In genomic region chr13:20198781-20199180, GRCh38 we compare ENCODE assay signal across 21 cellular contexts. TPM values are rescaled to one million over a fixed set of nuclear protein-coding genes. Genes with fewer than 3 reads are reported as not detected.
"Had no signal": no experiment of that assay in that cellular context is flagged by ENCODE, and none has a peak within 500 bp of the region (broad histone marks: within the 10 kb centered on the region; RNA-seq: fewer than 3 reads in every experiment).

No MANE protein-coding gene starts in this region.

- DNase-seq: activated CD4-positive, alpha-beta memory T cell treated with anti-CD3 and anti-CD28 coated beads, Interleukin-2, amount 10 ng/mL, durations not matched to agents 7 days and 5 days; activated naive CD4-positive, alpha-beta T cell treated with anti-CD3 and anti-CD28 coated beads, Interleukin-2, amount 50 U/mL, for 16 hours; activated T-cell treated with anti-CD3 and anti-CD28 coated beads, Interleukin-2, amount 50 U/mL, for 24 hours; adrenal gland; central memory CD4-positive, alpha-beta T cell; colonic mucosa; foreskin fibroblast; glutamatergic neuron; naive thymus-derived CD8-positive, alpha-beta T cell; stimulated activated CD4-positive, alpha-beta T cell treated with anti-CD3 and anti-CD28 coated beads, Interleukin-15, amount 100 ng/mL, for 24 hours; stimulated activated CD4-positive, alpha-beta T cell treated with anti-CD3 and anti-CD28 coated beads, Interleukin-4, amount 100 ng/mL, for 1 hour; stimulated activated naive CD4-positive, alpha-beta T cell; T-cell; T-helper 9 cell; tibial artery; uterus; WERI-Rb-1 had no signal

- H3K79me2 ChIP-seq: parathyroid adenoma had no signal

- FAIRE-seq: endometrium had no signal

- H3K9ac ChIP-seq: parathyroid adenoma had no signal

- H3K27me3 ChIP-seq: uterus had no signal

- H2AFZ ChIP-seq: parathyroid adenoma had no signal

- H3K27ac ChIP-seq: adrenal gland, colonic mucosa, esophagus muscularis mucosa, parathyroid adenoma, tibial artery, uterus, WERI-Rb-1 had no signal

- H3K9me3 ChIP-seq: colonic mucosa, uterus had no signal

- H3K36me3 ChIP-seq: adrenal gland, colonic mucosa, esophagus muscularis mucosa, tibial artery, uterus, WERI-Rb-1 had no signal

- H3K4me1 ChIP-seq: parathyroid adenoma, uterus had no signal

- ATAC-seq: naive thymus-derived CD8-positive, alpha-beta T cell; T-cell had no signal

- H3K4me3 ChIP-seq: adrenal gland, colonic mucosa, esophagus muscularis mucosa, tibial artery, uterus had no signal

RNA-seq across cellular contexts. Expression of gene GJB2, which starts 6.0 kb away (rescaled TPM):
- total RNA-seq: naive thymus-derived CD8-positive, alpha-beta T cell; subcutaneous adipose tissue had no signal
- polyA plus RNA-seq: naive thymus-derived CD8-positive, alpha-beta T cell had no signal

RNA-seq across cellular contexts. Expression of gene GJB6, which starts 33.3 kb away (rescaled TPM):
- total RNA-seq: colonic mucosa, esophagus muscularis mucosa, subcutaneous adipose tissue had no signal

RNA-seq across cellular contexts. Expression of gene GJA3, which starts 37.9 kb away (rescaled TPM):
- total RNA-seq: adrenal gland, esophagus muscularis mucosa, subcutaneous adipose tissue had no signal
